Comparison of ENCODE assay signal across 14 cellular contexts in the genomic region with DNA sequence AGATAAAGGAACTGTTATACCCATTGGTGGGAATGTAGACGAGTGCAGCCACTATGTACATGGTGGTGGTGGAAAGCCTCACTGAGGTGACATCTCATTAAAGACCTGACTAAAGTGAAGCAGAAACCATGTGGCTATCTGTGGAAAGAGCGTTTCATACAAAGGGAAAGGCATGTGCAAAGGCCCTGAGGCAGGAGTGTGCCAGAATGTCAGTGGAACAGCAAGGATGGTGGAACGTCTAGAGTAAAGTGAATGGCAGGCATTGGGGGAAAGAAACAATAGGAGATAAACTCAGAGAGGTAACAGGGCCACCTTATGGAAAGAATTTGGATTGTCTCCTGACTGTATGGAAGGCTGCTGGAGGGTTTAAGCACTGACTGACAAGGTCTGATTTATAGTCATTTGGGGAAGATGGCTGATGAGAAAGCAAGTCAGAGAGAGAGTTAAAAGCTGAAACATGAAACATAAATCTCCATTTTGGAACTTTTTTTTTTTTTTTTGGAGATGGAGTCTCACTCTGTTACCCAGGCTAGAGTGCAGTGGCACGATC.
"Had no signal": no experiment of that assay in that cellular context is flagged by ENCODE, and none has a peak within 500 bp of the region (broad histone marks: within the 10 kb centered on the region; RNA-seq: fewer than 3 reads in every experiment).

No MANE protein-coding gene starts in this region.

- H3K27me3 Mint-ChIP-seq: activated naive CD4-positive, alpha-beta T cell treated with anti-CD3 and anti-CD28 coated beads, Interleukin-2, amount 50 U/mL, for 24 hours had no signal

- H3K27ac ChIP-seq: gastrocnemius medialis, psoas muscle, upper lobe of right lung had no signal

- H3K36me3 Mint-ChIP-seq: activated naive CD4-positive, alpha-beta T cell treated with anti-CD3 and anti-CD28 coated beads, Interleukin-2, amount 50 U/mL, for 24 hours; naive thymus-derived CD4-positive, alpha-beta T cell had no signal

- H3K27ac Mint-ChIP-seq: activated naive CD4-positive, alpha-beta T cell treated with anti-CD3 and anti-CD28 coated beads, Interleukin-2, amount 50 U/mL, for 24 hours; naive thymus-derived CD4-positive, alpha-beta T cell had no signal

- ATAC-seq: activated CD4-positive, CD25-positive, alpha-beta regulatory T cell treated with anti-CD3 and anti-CD28 coated beads, Interleukin-2, amount 50 U/mL, for 24 hours; gastrocnemius medialis; naive thymus-derived CD4-positive, alpha-beta T cell; psoas muscle; upper lobe of right lung had no signal

- H3K4me3 ChIP-seq: gastrocnemius medialis, psoas muscle, upper lobe of right lung had no signal

- H3K36me3 ChIP-seq: gastrocnemius medialis, upper lobe of right lung had no signal

- H3K9me3 ChIP-seq: gastrocnemius medialis, upper lobe of right lung had no signal

- H3K4me3 Mint-ChIP-seq: activated naive CD4-positive, alpha-beta T cell treated with anti-CD3 and anti-CD28 coated beads, Interleukin-2, amount 50 U/mL, for 24 hours; naive thymus-derived CD4-positive, alpha-beta T cell had no signal

- DNase-seq: activated effector memory CD4-positive, alpha-beta T cell treated with Interleukin-2 at 50 U/mL for 16 hours; activated T-cell treated with anti-CD3 and anti-CD28 coated beads, Interleukin-2, amount 50 U/mL, for 1 hour; central memory CD4-positive, alpha-beta T cell; cortex of kidney; effector CD8-positive, alpha-beta T cell; gastrocnemius medialis; kidney; naive thymus-derived CD4-positive, alpha-beta T cell; psoas muscle; stimulated activated CD4-positive, alpha-beta T cell treated with anti-CD3 and anti-CD28 coated beads, Interleukin-12 subunit alpha, Interleukin-12 subunit beta, amount 100 ng/mL, for 4 hours; stimulated activated naive CD4-positive, alpha-beta T cell; upper lobe of right lung had no signal

- H3K4me1 ChIP-seq: gastrocnemius medialis, psoas muscle, upper lobe of right lung had no signal

- FAIRE-seq: kidney had no signal

- H3K27me3 ChIP-seq: gastrocnemius medialis, upper lobe of right lung had no signal

- H3K4me1 Mint-ChIP-seq: activated naive CD4-positive, alpha-beta T cell treated with anti-CD3 and anti-CD28 coated beads, Interleukin-2, amount 50 U/mL, for 24 hours; naive thymus-derived CD4-positive, alpha-beta T cell had no signal
